10 cellular contexts compared by ENCODE assay signal in genomic region chr9:36141288-36141687, GRCh38. TPM values are rescaled to one million over a fixed set of nuclear protein-coding genes. Genes with fewer than 3 reads are reported as not detected.
A peak's percentile ranks its signal among the peaks of the same experiment; 100 is the strongest.
DNase-seq lines count a peak whose midpoint lies in the region; ATAC-seq and TF ChIP-seq lines count a peak whose summit lies in the region.
"Had no signal": no experiment of that assay in that cellular context is flagged by ENCODE, and none has a peak within 500 bp of the region (broad histone marks: within the 10 kb centered on the region; RNA-seq: fewer than 3 reads in every experiment).

No MANE protein-coding gene starts in this region.

- peaks cover 4% of the 10 kb centered on the region for H3K27me3 Mint-ChIP-seq in T-helper 2 cell treated with Interferon-gamma antibody and Interleukin-4, amounts not matched to agents 5 μg/mL and 100 μg/mL, for 36 hours (ENCODE audit: low read depth)

- H3K4me1 ChIP-seq in smooth muscle cell (ENCODE audit: low read depth) = peaks cover 9% of the 10 kb centered on the region

- H3K4me1 Mint-ChIP-seq in T-helper 2 cell treated with Interferon-gamma antibody and Interleukin-4, amounts not matched to agents 5 μg/mL and 100 μg/mL, for 36 hours (ENCODE audit: low read depth) = peaks cover 83% of the 10 kb centered on the region

- H3K36me3 Mint-ChIP-seq in T-helper 2 cell treated with Interferon-gamma antibody and Interleukin-4, amounts not matched to agents 5 μg/mL and 100 μg/mL, for 36 hours (ENCODE audit: low read depth) = peaks cover 62% of the 10 kb centered on the region

- peaks cover under 1% of the 10 kb centered on the region for H3F3A ChIP-seq in smooth muscle cell (ENCODE audit: low read depth)

- H3K4me3 ChIP-seq in fibroblast of the aortic adventitia (ENCODE audit: low read depth, low read length) (no peak overlapping the region), smooth muscle cell (no peak overlapping the region)

- no peaks in the 10 kb centered on the region for H3K36me3 ChIP-seq in smooth muscle cell (ENCODE audit: low read depth)

- no peak overlapping the region for H2AFZ ChIP-seq in smooth muscle cell (ENCODE audit: low read depth)

- TF ChIP-seq CTCF in fibroblast of the aortic adventitia (IDR thresholded peaks at IDR 0.05; ENCODE audit: insufficient read depth, low read length) = peak; percentile 60
- peak; percentile 21 for TF ChIP-seq CTCF in smooth muscle cell (IDR thresholded peaks at IDR 0.05; ENCODE audit: borderline replicate concordance, insufficient read depth, poor library complexity, severe bottlenecking)

- peaks cover 30% of the 10 kb centered on the region for H3K79me2 ChIP-seq in smooth muscle cell (ENCODE audit: low read depth)

- DNase-seq in T-helper 2 cell treated with Interferon-gamma antibody and Interleukin-4, amounts not matched to agents 5 μg/mL and 100 μg/mL, for 36 hours (ENCODE audit: low spot score) = no peak
- DNase-seq in T-helper 2 cell = no peak
- DNase-seq in SK-MEL-5 (ENCODE audit: low read depth, low spot score) = peak; percentile 11
- peak; percentile 46 for DNase-seq in fibroblast of the aortic adventitia (ENCODE audit: low read depth)
- no peak for DNase-seq in smooth muscle cell (lab: John Stamatoyannopoulos, UW; ENCODE audit: unreplicated experiment)
- no peak for DNase-seq in SIG-M5 (lab: John Stamatoyannopoulos, UW)
- DNase-seq in NCI-H1092 treated with DMSO at 0.1 percent for 48 hours (lab: John Stamatoyannopoulos, UW) = no peak
- DNase-seq: heart right ventricle, MV-4-11 had no signal

- in situ Hi-C loops in SK-MEL-5 (cut with HindIII; ENCODE audit: low pct_unique_long_range_greater_than_20kb, low sequenced_read_pairs) = no loop called here

- no peak for ATAC-seq in GM19463 (IDR thresholded peaks at IDR 0.05; ENCODE audit: unreplicated experiment)

- no peak overlapping the region for H3K27ac Mint-ChIP-seq in T-helper 2 cell treated with Interferon-gamma antibody and Interleukin-4, amounts not matched to agents 5 μg/mL and 100 μg/mL, for 36 hours

- no peak overlapping the region for H3K27ac ChIP-seq in smooth muscle cell (ENCODE audit: low read depth)

- no peaks in the 10 kb centered on the region for H3K27me3 ChIP-seq in smooth muscle cell (ENCODE audit: low read depth)

- no peak overlapping the region for H3K9ac ChIP-seq in smooth muscle cell (ENCODE audit: low read depth)

- no peak overlapping the region for H3K4me2 ChIP-seq in smooth muscle cell

- no peaks in the 10 kb centered on the region for H3K9me3 ChIP-seq in smooth muscle cell (replicated peaks; ENCODE audit: low read depth)

- 78% methylated on average over 4 of the region's 4 CpGs for WGBS in smooth muscle cell (ENCODE audit: low lambda C conversion rate)

- H4K20me1 ChIP-seq in smooth muscle cell (ENCODE audit: low read depth) = peaks cover 16% of the 10 kb centered on the region

- H3K9me3 Mint-ChIP-seq in T-helper 2 cell treated with Interferon-gamma antibody and Interleukin-4, amounts not matched to agents 5 μg/mL and 100 μg/mL, for 36 hours = peaks cover 12% of the 10 kb centered on the region

- H3K4me3 Mint-ChIP-seq in T-helper 2 cell treated with Interferon-gamma antibody and Interleukin-4, amounts not matched to agents 5 μg/mL and 100 μg/mL, for 36 hours = peak overlapping the region; percentile 88

RNA-seq across cellular contexts. Expression of gene GLIPR2, which starts 4.8 kb away (rescaled TPM):
- 5.6 and 6.5 TPM in 2 replicates for total RNA-seq in SK-MEL-5 (2014; rRNA removed; shearing (Covaris generic))
- 4.6 and 6.1 TPM in 2 replicates for polyA plus RNA-seq in SK-MEL-5 (2015; cell fraction: cytosol; rRNA removed)
- 2.8 and 3.8 TPM in 2 replicates for polyA plus RNA-seq in SK-MEL-5 (2015; cell fraction: nucleus; rRNA removed)
- total RNA-seq in fibroblast of the aortic adventitia (ENCODE audit: low replicate concordance) (24.3 and 36.6 TPM in 2 replicates), smooth muscle cell (30.7 and 35.8 TPM in 2 replicates)
- polyA plus RNA-seq in smooth muscle cell = 91.1 and 121 TPM in 2 replicates

RNA-seq across cellular contexts. Expression of gene CCIN, which starts 27.9 kb away (rescaled TPM):
- not detected in 2 replicates for total RNA-seq in SK-MEL-5 (2014; rRNA removed; shearing (Covaris generic))
- polyA plus RNA-seq in SK-MEL-5 (2015; cell fraction: cytosol; rRNA removed) = not detected in 2 replicates
- polyA plus RNA-seq in SK-MEL-5 (2015; cell fraction: nucleus; rRNA removed) = not detected in 2 replicates
- total RNA-seq in fibroblast of the aortic adventitia (ENCODE audit: low replicate concordance) (0.25 and 2.6 TPM in 2 replicates), smooth muscle cell (0.31 TPM in 1 of 2 replicates, not detected in the other)
- polyA plus RNA-seq in smooth muscle cell = 0.14 and 1.3 TPM in 2 replicates

RNA-seq across cellular contexts. Expression of gene CLTA, which starts 49.4 kb away (rescaled TPM):
- total RNA-seq in SK-MEL-5 (2014; rRNA removed; shearing (Covaris generic)) = 323 and 362 TPM in 2 replicates
- polyA plus RNA-seq in SK-MEL-5 (2015; cell fraction: cytosol; rRNA removed) = 262 and 270 TPM in 2 replicates
- polyA plus RNA-seq in SK-MEL-5 (2015; cell fraction: nucleus; rRNA removed) = 35.6 and 39.1 TPM in 2 replicates
- total RNA-seq in fibroblast of the aortic adventitia (ENCODE audit: low replicate concordance) (239 and 451 TPM in 2 replicates), smooth muscle cell (226 and 246 TPM in 2 replicates)
- polyA plus RNA-seq in smooth muscle cell = 206 and 239 TPM in 2 replicates

Comparison
In these comparisons a context has a peak if more than half of its experiments do, and no peak if none do; other contexts are left out.
1. DNase-seq: peak in SK-MEL-5 (single experiment) and fibroblast of the aortic adventitia (single experiment); none in T-helper 2 cell treated with Interferon-gamma antibody and Interleukin-4, amounts not matched to agents 5 μg/mL and 100 μg/mL, for 36 hours (single experiment), T-helper 2 cell (0 of 5), smooth muscle cell (single experiment), SIG-M5 (single experiment) and NCI-H1092 treated with DMSO at 0.1 percent for 48 hours (single experiment).